ENCODE assay signal across 1 cellular context in the genomic region with DNA sequence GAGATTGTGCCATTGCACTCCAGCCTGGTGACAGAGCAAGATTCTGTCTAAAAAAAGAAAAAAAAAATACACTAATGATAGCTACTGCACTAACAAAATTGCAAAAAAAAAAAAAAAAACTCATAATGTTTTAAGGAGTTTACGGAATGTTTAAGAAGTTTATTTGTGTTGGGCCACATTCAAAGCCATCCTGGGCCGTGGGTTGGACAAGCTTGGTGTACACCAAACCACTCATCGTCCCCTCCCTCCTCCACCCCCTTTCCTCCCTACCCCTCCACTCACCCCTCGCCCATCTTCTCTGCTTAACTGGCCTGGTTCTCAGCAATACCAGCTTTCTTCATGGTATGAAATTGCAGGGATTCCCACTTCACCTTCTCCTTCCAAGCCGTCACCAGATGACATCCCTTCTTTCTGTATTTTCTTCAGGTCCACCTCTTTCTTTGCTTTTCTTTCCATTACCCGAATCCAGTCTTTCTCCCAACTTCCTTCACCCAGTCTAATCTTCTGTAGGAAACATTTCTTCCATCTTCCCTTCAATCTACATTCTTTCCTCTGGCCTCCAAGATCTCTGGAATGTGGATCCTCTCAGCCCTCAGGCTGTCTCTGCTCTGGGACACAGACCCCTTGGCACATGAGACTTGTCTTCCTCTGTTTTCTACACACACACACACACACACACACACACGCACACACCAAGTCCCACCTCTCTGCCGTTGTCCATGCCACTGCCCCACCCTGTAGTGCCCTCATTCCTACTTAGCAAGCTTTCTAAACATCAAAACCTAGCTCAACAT.
TF ChIP-seq lines count a peak whose summit lies in the region.

No MANE protein-coding gene starts in this region.

TF ChIP-seq in IMR-90, 13 proteins besides CTCF, POLR2A, EP300 and RAD21 (continued from another document):
- TF ChIP-seq MXI1 (IDR thresholded peaks at IDR 0.05; ENCODE audit: borderline replicate concordance, low read depth, low read length): no peak
- no peak for TF ChIP-seq RCOR1 (IDR thresholded peaks at IDR 0.05; ENCODE audit: insufficient replicate concordance, low read length)
- TF ChIP-seq MAFK (IDR thresholded peaks at IDR 0.05; ENCODE audit: low read depth, low read length): no peak
- TF ChIP-seq CEBPB (IDR thresholded peaks at IDR 0.05; ENCODE audit: low read depth, low read length): no peak
- TF ChIP-seq NFE2L2 (IDR thresholded peaks at IDR 0.05; ENCODE audit: low read depth, low read length): no peak
- no peak for TF ChIP-seq RFX5 (IDR thresholded peaks at IDR 0.05; ENCODE audit: low read depth, low read length)
- no peak for TF ChIP-seq SMC3 (IDR thresholded peaks at IDR 0.05; ENCODE audit: low read depth, low read length)
- no peak for TF ChIP-seq ELK1 (IDR thresholded peaks at IDR 0.05; ENCODE audit: borderline replicate concordance, low read depth, low read length)
- no peak for TF ChIP-seq USF2 (IDR thresholded peaks at IDR 0.05; ENCODE audit: low read depth, low read length)
